In the genomic region with DNA sequence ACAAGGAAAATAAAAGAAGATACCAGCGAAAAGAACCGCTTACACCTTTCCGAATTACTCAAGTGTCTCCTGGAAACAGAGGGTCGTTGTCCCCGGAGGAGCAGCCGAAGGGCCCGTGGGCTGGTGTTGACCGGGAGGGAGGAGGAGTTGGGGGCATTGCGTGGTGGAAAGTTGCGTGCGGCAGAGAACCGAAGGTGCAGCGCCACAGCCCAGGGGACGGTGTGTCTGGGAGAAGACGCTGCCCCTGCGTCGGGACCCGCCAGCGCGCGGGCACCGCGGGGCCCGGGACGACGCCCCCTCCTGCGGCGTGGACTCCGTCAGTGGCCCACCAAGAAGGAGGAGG, we compare ENCODE assay signal across 8 cellular contexts. TPM values are rescaled to one million over a fixed set of nuclear protein-coding genes. Genes with fewer than 3 reads are reported as not detected.
DNase-seq lines count a peak whose midpoint lies in the region; ATAC-seq and TF ChIP-seq lines count a peak whose summit lies in the region.

No MANE protein-coding gene starts in this region.

- no peaks in the 10 kb centered on the region for H3K9me3 ChIP-seq in CD4-positive, alpha-beta T cell (ENCODE audit: control insufficient read depth, low read length)
- H3K9me3 ChIP-seq in naive thymus-derived CD4-positive, alpha-beta T cell (ENCODE audit: control insufficient read depth in 2 of 3, low read length in 3 of 3), result no peaks in the 10 kb centered on the region
- H3K9me3 ChIP-seq in tibial artery, result no peaks in the 10 kb centered on the region

- POLR2A ChIA-PET in CD4-positive, alpha-beta T cell (lab: Charles Lee), result interaction anchor here (0.8 kb wide), 1 partner anchor 140 kb away, joined by 3 read pairs; no protein-coding TSS in a partner anchor
- POLR2A ChIA-PET in activated CD4-positive, alpha-beta T cell treated with anti-CD3 and anti-CD28 coated beads for 36 hours (lab: Charles Lee), result interaction anchor here (1.7 kb wide), 1 partner anchor 501 kb away, joined by 5 read pairs; the partner anchor contains the start of gene CBLB
- POLR2A ChIA-PET in naive thymus-derived CD4-positive, alpha-beta T cell (lab: Charles Lee), result no interaction called here

- H3K27me3 Mint-ChIP-seq in CD4-positive, alpha-beta T cell, result peaks cover 33% of the 10 kb centered on the region
- H3K27me3 Mint-ChIP-seq in activated CD4-positive, alpha-beta T cell treated with anti-CD3 and anti-CD28 coated beads for 36 hours, result peaks cover 23% of the 10 kb centered on the region
- H3K27me3 Mint-ChIP-seq in naive thymus-derived CD4-positive, alpha-beta T cell, result peaks cover 14 to 32% (median 24%) of the 10 kb centered on the region in 5 donors

- H3K4me1 ChIP-seq in naive thymus-derived CD4-positive, alpha-beta T cell (ENCODE audit: control insufficient read depth in 2 of 2, insufficient read depth in 2 of 2, low read length in 2 of 2), result peaks cover 3 to 10% of the 10 kb centered on the region in 2 donors
- H3K4me1 ChIP-seq in tibial artery, result peaks cover 0 to 21% (median 0%) of the 10 kb centered on the region in 4 donors

- DNase-seq in CD4-positive, alpha-beta T cell, result peak in 5 of 10 experiments; percentile 2 to 16 (median 4)
- peak; percentile 67 for DNase-seq in activated CD4-positive, alpha-beta T cell treated with anti-CD3 and anti-CD28 coated beads for 36 hours
- DNase-seq in epithelial cell of esophagus (ENCODE audit: low read depth), result peak; percentile 42
- DNase-seq in naive thymus-derived CD4-positive, alpha-beta T cell, result peak in 4 of 9 donors; percentile 12 to 54 (median 34)
- DNase-seq in tibial artery, result peak in 1 of 2 donors; percentile 69

- H3K27me3 ChIP-seq in CD4-positive, alpha-beta T cell (ENCODE audit: control insufficient read depth, insufficient read depth, low read length), result peaks cover 10% of the 10 kb centered on the region
- no peaks in the 10 kb centered on the region for H3K27me3 ChIP-seq in naive thymus-derived CD4-positive, alpha-beta T cell (ENCODE audit: control insufficient read depth in 2 of 2, insufficient read depth in 2 of 2, low read length in 2 of 2)
- no peaks in the 10 kb centered on the region for H3K27me3 ChIP-seq in tibial artery

- H3K36me3 Mint-ChIP-seq in CD4-positive, alpha-beta T cell (ENCODE audit: low read depth), result peaks cover 12% of the 10 kb centered on the region
- no peaks in the 10 kb centered on the region for H3K36me3 Mint-ChIP-seq in activated CD4-positive, alpha-beta T cell treated with anti-CD3 and anti-CD28 coated beads for 36 hours (ENCODE audit: low read depth)
- H3K36me3 Mint-ChIP-seq in naive thymus-derived CD4-positive, alpha-beta T cell, result no peaks in the 10 kb centered on the region

- intact Hi-C loops in CD4-positive, alpha-beta T cell (cut with DNase I, micrococcal nuclease), result loop anchor here in 1 of 2 experiments (10.0 kb wide), 2 partner anchors 762 to 802 kb away; no protein-coding TSS in a partner anchor
- intact Hi-C loops in activated CD4-positive, alpha-beta T cell treated with anti-CD3 and anti-CD28 coated beads for 36 hours (cut with DNase I, micrococcal nuclease), result loop anchor here (2.0 to 10.0 kb wide), 15 partner anchors 310 to 1265 kb away; partner anchors contain the start of gene CBLB (in 1 of the 2)
- intact Hi-C loops in naive thymus-derived CD4-positive, alpha-beta T cell (cut with micrococcal nuclease), result loop anchor here (2.0 to 10.0 kb wide), 9 partner anchors 305 to 1878 kb away; partner anchors contain the start of gene CBLB (in 2 of the 2)
- intact Hi-C loops in tibial artery (cut with DNase I; ENCODE audit: low total_unique reads), result loop anchor here (10.0 kb wide), 1 partner anchor 1092 kb away; no protein-coding TSS in a partner anchor

- H3K4me3 Mint-ChIP-seq in CD4-positive, alpha-beta T cell, result peak overlapping the region; percentile 91
- H3K4me3 Mint-ChIP-seq in activated CD4-positive, alpha-beta T cell treated with anti-CD3 and anti-CD28 coated beads for 36 hours, result peak overlapping the region; percentile 94
- H3K4me3 Mint-ChIP-seq in naive thymus-derived CD4-positive, alpha-beta T cell, result peak overlapping the region; percentile 87 to 97 (median 92)

- H3K27ac Mint-ChIP-seq in CD4-positive, alpha-beta T cell, result peak overlapping the region; percentile 61
- H3K27ac Mint-ChIP-seq in activated CD4-positive, alpha-beta T cell treated with anti-CD3 and anti-CD28 coated beads for 36 hours, result peak overlapping the region; percentile 94
- H3K27ac Mint-ChIP-seq in naive thymus-derived CD4-positive, alpha-beta T cell, result peak overlapping the region in 7 of 9 donors; percentile 23 to 99 (median 44)

- H3K9me3 Mint-ChIP-seq in CD4-positive, alpha-beta T cell, result no peaks in the 10 kb centered on the region
- H3K9me3 Mint-ChIP-seq in activated CD4-positive, alpha-beta T cell treated with anti-CD3 and anti-CD28 coated beads for 36 hours (ENCODE audit: low read depth), result no peaks in the 10 kb centered on the region
- no peaks in the 10 kb centered on the region for H3K9me3 Mint-ChIP-seq in naive thymus-derived CD4-positive, alpha-beta T cell

- no peaks in the 10 kb centered on the region for H3K36me3 ChIP-seq in naive thymus-derived CD4-positive, alpha-beta T cell (ENCODE audit: control insufficient read depth in 2 of 3, insufficient read depth in 3 of 3, low read length in 3 of 3)
- no peaks in the 10 kb centered on the region for H3K36me3 ChIP-seq in tibial artery

- H3K4me3 ChIP-seq in epithelial cell of esophagus (ENCODE audit: low read length), result peak overlapping the region; percentile 97
- H3K4me3 ChIP-seq in naive thymus-derived CD4-positive, alpha-beta T cell (ENCODE audit: low read length), result peak overlapping the region; percentile 81
- H3K4me3 ChIP-seq in tibial artery, result peak overlapping the region; percentile 62 to 67

- TF ChIP-seq CTCF in CD4-positive, alpha-beta T cell (IDR thresholded peaks at IDR 0.05), result no peak
- TF ChIP-seq CTCF in epithelial cell of esophagus (IDR thresholded peaks at IDR 0.05; ENCODE audit: insufficient read depth, low read depth, low read length, missing control alignments) (no peak), tibial artery (IDR thresholded peaks at IDR 0.05) (no peak)

- H3K27ac ChIP-seq in CD4-positive, alpha-beta T cell (ENCODE audit: low read depth, low read length), result no peak overlapping the region
- H3K27ac ChIP-seq in naive thymus-derived CD4-positive, alpha-beta T cell (ENCODE audit: low read depth, low read length), result peak overlapping the region; percentile 70
- H3K27ac ChIP-seq in tibial artery, result peak overlapping the region; percentile 75 to 83

- H3K4me1 Mint-ChIP-seq in CD4-positive, alpha-beta T cell (ENCODE audit: low read depth), result peaks cover 32% of the 10 kb centered on the region
- peaks cover 44% of the 10 kb centered on the region for H3K4me1 Mint-ChIP-seq in activated CD4-positive, alpha-beta T cell treated with anti-CD3 and anti-CD28 coated beads for 36 hours
- H3K4me1 Mint-ChIP-seq in naive thymus-derived CD4-positive, alpha-beta T cell, result peaks cover 22 to 40% (median 29%) of the 10 kb centered on the region in 7 donors

- ATAC-seq in CD4-positive, alpha-beta T cell (ENCODE audit: poor library complexity), result no peak
- ATAC-seq in HG02885 (IDR thresholded peaks at IDR 0.05; ENCODE audit: poor library complexity, unreplicated experiment) (peak; percentile 2), HG03196 (IDR thresholded peaks at IDR 0.05; ENCODE audit: unreplicated experiment) (no peak), HG03442 (IDR thresholded peaks at IDR 0.05; ENCODE audit: unreplicated experiment) (no peak)
- peak; percentile 1 for ATAC-seq in activated CD4-positive, alpha-beta T cell treated with anti-CD3 and anti-CD28 coated beads for 36 hours
- no peak for ATAC-seq in naive thymus-derived CD4-positive, alpha-beta T cell

- CTCF ChIA-PET in CD4-positive, alpha-beta T cell (lab: Charles Lee), result interaction anchor here (0.5 kb wide), 1 partner anchor 1217 kb away, joined by 3 read pairs; no protein-coding TSS in a partner anchor
- CTCF ChIA-PET in activated CD4-positive, alpha-beta T cell treated with anti-CD3 and anti-CD28 coated beads for 36 hours (lab: Charles Lee), result interaction anchor here (1.0 kb wide), 1 partner anchor 12 kb away, joined by 3 read pairs; no protein-coding TSS in a partner anchor
- CTCF ChIA-PET in naive thymus-derived CD4-positive, alpha-beta T cell (lab: Charles Lee), result interaction anchor here (2.4 kb wide), 1 partner anchor 770 kb away, joined by 5 read pairs; no protein-coding TSS in a partner anchor

RNA-seq across cellular contexts. Expression of gene ALCAM, which starts 0.3 kb away (rescaled TPM):
- 1 to 10 TPM; 1.6 to 1.9 TPM for total RNA-seq in CD4-positive, alpha-beta T cell
- total RNA-seq in activated CD4-positive, alpha-beta T cell treated with anti-CD3 and anti-CD28 coated beads for 36 hours, result 10 to 100 TPM; 22.0 TPM
- total RNA-seq in naive thymus-derived CD4-positive, alpha-beta T cell, result 10 to 100 TPM in 1 of 5 experiments, 1 to 10 TPM in 4; 3.4 to 10.3 (median 4.4) TPM
- 1 to 10 TPM in 1 of 2 donors, under 1 TPM in 1; 0.94 to 1.2 TPM for polyA plus RNA-seq in naive thymus-derived CD4-positive, alpha-beta T cell

Comparison
In these comparisons a context has a peak if more than half of its experiments do, and no peak if none do; other contexts are left out.
1. ATAC-seq: peak in HG02885 (single experiment) and activated CD4-positive, alpha-beta T cell treated with anti-CD3 and anti-CD28 coated beads for 36 hours (single experiment); none in CD4-positive, alpha-beta T cell (single experiment), naive thymus-derived CD4-positive, alpha-beta T cell (single experiment), HG03196 (single experiment) and HG03442 (single experiment).
2. H3K27ac Mint-ChIP-seq: peak in every context shown above with its lines; median percentile 94 in activated CD4-positive, alpha-beta T cell treated with anti-CD3 and anti-CD28 coated beads for 36 hours; 61 in CD4-positive, alpha-beta T cell; 44 in naive thymus-derived CD4-positive, alpha-beta T cell.
3. Peak in every context shown above with its lines, with median percentiles within 50 percentile points of each other: H3K4me3 Mint-ChIP-seq and H3K4me3 ChIP-seq.